ENCODE assay signal across 16 cellular contexts in genomic region chr12:40614923-40615322, GRCh38.
A peak's percentile ranks its signal among the peaks of the same experiment; 100 is the strongest.
DNase-seq lines count a peak whose midpoint lies in the region; ATAC-seq and TF ChIP-seq lines count a peak whose summit lies in the region.
"Had no signal": no experiment of that assay in that cellular context is flagged by ENCODE, and none has a peak within 500 bp of the region (broad histone marks: within the 10 kb centered on the region; RNA-seq: fewer than 3 reads in every experiment).

No MANE protein-coding gene starts in this region.

- DNase-seq in activated CD4-positive, alpha-beta T cell treated with anti-CD3 and anti-CD28 coated beads for 36 hours = peak; percentile 12
- no peak for DNase-seq in activated CD4-positive, alpha-beta T cell treated with anti-CD3 and anti-CD28 coated beads, Interleukin-2, amount 50 U/mL, for 1 hour
- no peak for DNase-seq in stimulated activated effector memory CD8-positive, alpha-beta T cell treated with anti-CD3 and anti-CD28 coated beads, Interleukin-12 subunit alpha, Interleukin-12 subunit beta, amount 100 ng/mL, for 72 hours (ENCODE audit: low spot score in 2 of 2)
- DNase-seq in NCI-H524 treated with DMSO at 0.1 percent for 48 hours (lab: John Stamatoyannopoulos, UW) = no peak
- no peak for DNase-seq in T-helper 17 cell
- no peak for DNase-seq in right lobe of liver
- DNase-seq: activated CD4-positive, alpha-beta T cell treated with anti-CD3 and anti-CD28 coated beads, Interleukin-2, amount 10 ng/mL, durations not matched to agents 24 days and 14 days; activated effector memory CD4-positive, alpha-beta T cell treated with anti-CD3 and anti-CD28 coated beads, Interleukin-2, amount 50 U/mL, for 16 hours; effector memory CD4-positive, alpha-beta T cell; gastrocnemius medialis; Peyer's patch; posterior cingulate gyrus; T-helper 2 cell had no signal

- no peaks in the 10 kb centered on the region for H3K36me3 Mint-ChIP-seq in activated CD4-positive, alpha-beta T cell treated with anti-CD3 and anti-CD28 coated beads for 36 hours (ENCODE audit: low read depth)
- H3K36me3 Mint-ChIP-seq in stimulated activated effector memory CD8-positive, alpha-beta T cell treated with anti-CD3 and anti-CD28 coated beads, Interleukin-12 subunit alpha, Interleukin-12 subunit beta, amount 100 ng/mL, for 72 hours = no peaks in the 10 kb centered on the region
- H3K36me3 Mint-ChIP-seq in T-helper 17 cell (ENCODE audit: low read depth) = no peaks in the 10 kb centered on the region

- intact Hi-C loops in activated CD4-positive, alpha-beta T cell treated with anti-CD3 and anti-CD28 coated beads for 36 hours (cut with DNase I, micrococcal nuclease) = no loop called here
- intact Hi-C loops in right lobe of liver (cut with DNase I) = no loop called here

- no peaks in the 10 kb centered on the region for H3K36me3 ChIP-seq in right lobe of liver
- H3K36me3 ChIP-seq: gastrocnemius medialis, Peyer's patch had no signal

- H3K4me3 ChIP-seq in right lobe of liver = no peak overlapping the region
- H3K4me3 ChIP-seq: gastrocnemius medialis, Peyer's patch had no signal

- no peaks in the 10 kb centered on the region for H3K27me3 Mint-ChIP-seq in activated CD4-positive, alpha-beta T cell treated with anti-CD3 and anti-CD28 coated beads for 36 hours
- no peaks in the 10 kb centered on the region for H3K27me3 Mint-ChIP-seq in T-helper 17 cell
- H3K27me3 Mint-ChIP-seq: activated CD4-positive, alpha-beta T cell treated with anti-CD3 and anti-CD28 coated beads, Interleukin-2, amount 10 ng/mL, durations not matched to agents 24 days and 14 days had no signal

- ATAC-seq in activated CD4-positive, alpha-beta T cell treated with anti-CD3 and anti-CD28 coated beads for 36 hours = no peak
- ATAC-seq in HG02610 (IDR thresholded peaks at IDR 0.05; ENCODE audit: unreplicated experiment) (peak; percentile 69), HG03469 (IDR thresholded peaks at IDR 0.05; ENCODE audit: unreplicated experiment) (peak; percentile 52), T-helper 17 cell (no peak), right lobe of liver (no peak)
- peak; percentile 28 for ATAC-seq in stimulated activated effector memory CD8-positive, alpha-beta T cell treated with anti-CD3 and anti-CD28 coated beads, Interleukin-12 subunit alpha, Interleukin-12 subunit beta, amount 100 ng/mL, for 72 hours
- ATAC-seq: gastrocnemius medialis, HCT116 had no signal

- H3K9me3 Mint-ChIP-seq in activated CD4-positive, alpha-beta T cell treated with anti-CD3 and anti-CD28 coated beads for 36 hours (ENCODE audit: low read depth) = peaks cover 6% of the 10 kb centered on the region
- H3K9me3 Mint-ChIP-seq in stimulated activated effector memory CD8-positive, alpha-beta T cell treated with anti-CD3 and anti-CD28 coated beads, Interleukin-12 subunit alpha, Interleukin-12 subunit beta, amount 100 ng/mL, for 72 hours = peaks cover 4% of the 10 kb centered on the region
- H3K9me3 Mint-ChIP-seq: activated CD4-positive, alpha-beta T cell treated with anti-CD3 and anti-CD28 coated beads, Interleukin-2, amount 10 ng/mL, durations not matched to agents 24 days and 14 days had no signal

- no peaks in the 10 kb centered on the region for H3K9me3 ChIP-seq in T-helper 17 cell (ENCODE audit: control insufficient read depth, low read length, poor library complexity, severe bottlenecking)
- no peaks in the 10 kb centered on the region for H3K9me3 ChIP-seq in right lobe of liver
- H3K9me3 ChIP-seq: gastrocnemius medialis, Peyer's patch had no signal

- POLR2A ChIA-PET in activated CD4-positive, alpha-beta T cell treated with anti-CD3 and anti-CD28 coated beads for 36 hours (lab: Charles Lee) = no interaction called here

- H3K4me1 ChIP-seq in right lobe of liver = no peaks in the 10 kb centered on the region
- H3K4me1 ChIP-seq: gastrocnemius medialis, Peyer's patch had no signal

- no peak overlapping the region for H3K27ac Mint-ChIP-seq in activated CD4-positive, alpha-beta T cell treated with anti-CD3 and anti-CD28 coated beads for 36 hours
- H3K27ac Mint-ChIP-seq in stimulated activated effector memory CD8-positive, alpha-beta T cell treated with anti-CD3 and anti-CD28 coated beads, Interleukin-12 subunit alpha, Interleukin-12 subunit beta, amount 100 ng/mL, for 72 hours = no peak overlapping the region
- H3K27ac Mint-ChIP-seq in T-helper 17 cell = no peak overlapping the region
- H3K27ac Mint-ChIP-seq: activated CD4-positive, alpha-beta T cell treated with anti-CD3 and anti-CD28 coated beads, Interleukin-2, amount 10 ng/mL, durations not matched to agents 24 days and 14 days had no signal

- CTCF ChIA-PET in activated CD4-positive, alpha-beta T cell treated with anti-CD3 and anti-CD28 coated beads for 36 hours (lab: Charles Lee) = no interaction called here

- no peaks in the 10 kb centered on the region for H3K4me1 Mint-ChIP-seq in activated CD4-positive, alpha-beta T cell treated with anti-CD3 and anti-CD28 coated beads for 36 hours
- no peaks in the 10 kb centered on the region for H3K4me1 Mint-ChIP-seq in stimulated activated effector memory CD8-positive, alpha-beta T cell treated with anti-CD3 and anti-CD28 coated beads, Interleukin-12 subunit alpha, Interleukin-12 subunit beta, amount 100 ng/mL, for 72 hours
- H3K4me1 Mint-ChIP-seq in T-helper 17 cell = no peaks in the 10 kb centered on the region
- H3K4me1 Mint-ChIP-seq: activated CD4-positive, alpha-beta T cell treated with anti-CD3 and anti-CD28 coated beads, Interleukin-2, amount 10 ng/mL, durations not matched to agents 24 days and 14 days had no signal

- H3K27ac ChIP-seq in right lobe of liver = no peak overlapping the region
- H3K27ac ChIP-seq: gastrocnemius medialis, Peyer's patch had no signal

- H3K4me3 Mint-ChIP-seq in activated CD4-positive, alpha-beta T cell treated with anti-CD3 and anti-CD28 coated beads for 36 hours = no peak overlapping the region
- no peak overlapping the region for H3K4me3 Mint-ChIP-seq in stimulated activated effector memory CD8-positive, alpha-beta T cell treated with anti-CD3 and anti-CD28 coated beads, Interleukin-12 subunit alpha, Interleukin-12 subunit beta, amount 100 ng/mL, for 72 hours
- no peak overlapping the region for H3K4me3 Mint-ChIP-seq in T-helper 17 cell
- H3K4me3 Mint-ChIP-seq: activated CD4-positive, alpha-beta T cell treated with anti-CD3 and anti-CD28 coated beads, Interleukin-2, amount 10 ng/mL, durations not matched to agents 24 days and 14 days had no signal

- no peak for TF ChIP-seq CTCF in right lobe of liver (IDR thresholded peaks at IDR 0.05)

- TF ChIP-seq POLR2A in right lobe of liver (IDR thresholded peaks at IDR 0.05) = no peak

- H3K27me3 ChIP-seq in right lobe of liver = no peaks in the 10 kb centered on the region
- H3K27me3 ChIP-seq: gastrocnemius medialis, Peyer's patch had no signal

Comparison
In these comparisons a context has a peak if more than half of its experiments do, and no peak if none do; other contexts are left out.
1. ATAC-seq: peak in HG02610 (single experiment), HG03469 (single experiment) and stimulated activated effector memory CD8-positive, alpha-beta T cell treated with anti-CD3 and anti-CD28 coated beads, Interleukin-12 subunit alpha, Interleukin-12 subunit beta, amount 100 ng/mL, for 72 hours (single experiment); none in activated CD4-positive, alpha-beta T cell treated with anti-CD3 and anti-CD28 coated beads for 36 hours (single experiment), T-helper 17 cell (single experiment) and right lobe of liver (0 of 4).